Comparison of ENCODE assay signal across 8 cellular contexts in the genomic region with DNA sequence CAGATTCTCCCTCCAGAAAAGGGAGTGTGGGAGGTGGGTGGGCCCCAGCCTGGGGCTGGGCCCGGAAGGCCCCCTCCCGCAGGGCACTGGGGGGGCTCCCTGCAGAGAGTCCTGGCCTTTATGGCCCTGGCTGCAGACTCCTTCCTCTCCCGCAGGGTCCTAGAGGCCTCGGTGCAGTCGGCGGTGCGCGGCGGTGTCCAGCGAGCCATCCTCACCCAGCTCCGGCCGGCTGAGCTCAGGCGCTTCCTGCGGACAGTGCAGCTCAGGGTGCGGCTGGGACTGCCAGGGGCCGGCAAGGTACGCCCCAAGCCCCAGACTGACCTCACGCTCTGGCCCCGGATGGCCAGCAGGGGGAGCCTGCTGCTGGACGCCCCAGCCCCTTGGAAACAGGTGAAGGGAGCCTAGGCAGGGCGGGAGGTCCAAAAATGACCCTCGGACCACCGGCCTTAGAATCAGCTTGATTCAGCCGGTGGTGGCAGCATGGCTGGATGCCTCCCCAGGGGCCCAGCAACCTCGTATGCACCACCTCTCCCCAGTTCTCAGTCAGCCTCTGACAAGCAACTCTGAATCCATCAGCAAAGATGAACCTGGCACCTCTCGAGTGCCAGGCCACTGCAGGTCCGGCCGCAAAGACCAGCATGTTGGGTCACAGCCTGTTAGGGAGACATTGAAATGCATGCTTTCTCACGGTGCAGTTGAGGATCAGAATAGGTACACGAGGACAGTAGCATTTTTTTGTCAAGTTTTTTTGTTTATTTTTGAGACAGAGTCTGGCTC. TPM values are rescaled to one million over a fixed set of nuclear protein-coding genes. Genes with fewer than 3 reads are reported as not detected.
DNase-seq lines count a peak whose midpoint lies in the region; ATAC-seq and TF ChIP-seq lines count a peak whose summit lies in the region.

No MANE protein-coding gene starts in this region.

- no peaks in the 10 kb centered on the region for H3K9me3 ChIP-seq in right atrium auricular region

- peaks cover 6% of the 10 kb centered on the region for H3K36me3 ChIP-seq in BJ (ENCODE audit: control insufficient read depth, insufficient read depth, low read length)
- peaks cover 3% of the 10 kb centered on the region for H3K36me3 ChIP-seq in right atrium auricular region

- H3K36me3 Mint-ChIP-seq in progenitor cell of endocrine pancreas (ENCODE audit: insufficient read depth), result no peaks in the 10 kb centered on the region

- H3K4me3 Mint-ChIP-seq in progenitor cell of endocrine pancreas (ENCODE audit: low read depth), result no peak overlapping the region

- ATAC-seq in GM21360 (IDR thresholded peaks at IDR 0.05; ENCODE audit: unreplicated experiment) (peak; percentile 48), GM18861 (IDR thresholded peaks at IDR 0.05; ENCODE audit: unreplicated experiment) (no peak), HG03097 (IDR thresholded peaks at IDR 0.05; ENCODE audit: low FRiP score, unreplicated experiment) (no peak)

- no peak for DNase-seq in BJ (ENCODE audit: low read depth)
- peak; percentile 65 for DNase-seq in OCI-M1 (lab: John Stamatoyannopoulos, UW)
- peak; percentile 49 for DNase-seq in amniotic epithelial cell (ENCODE audit: low read depth)
- DNase-seq in right atrium auricular region (ENCODE audit: low spot score), result peak; percentile 78
- DNase-seq in progenitor cell of endocrine pancreas (ENCODE audit: low spot score, unreplicated experiment), result peak; percentile 64

- H3K4me1 ChIP-seq in right atrium auricular region, result peaks cover 0 to 58% of the 10 kb centered on the region in 2 donors

- POLR2A ChIA-PET in BJ (lab: Charles Lee), result no interaction called here

- no peak overlapping the region for H3K27ac Mint-ChIP-seq in progenitor cell of endocrine pancreas

- no peaks in the 10 kb centered on the region for H3K27me3 ChIP-seq in BJ (ENCODE audit: control insufficient read depth, insufficient read depth, low read length)
- H3K27me3 ChIP-seq in right atrium auricular region, result no peaks in the 10 kb centered on the region

- 0 out of 2 replicates have a peak overlapping the region, but pooled peaks have one; percentile 4 for H3K4me3 ChIP-seq in BJ (ENCODE audit: low read depth, low read length)
- H3K4me3 ChIP-seq in right atrium auricular region, result peak overlapping the region; percentile 3 to 35

- H3K9me3 Mint-ChIP-seq in progenitor cell of endocrine pancreas (ENCODE audit: low read depth), result no peaks in the 10 kb centered on the region

- peaks cover 5% of the 10 kb centered on the region for H3K27me3 Mint-ChIP-seq in progenitor cell of endocrine pancreas

- peaks cover 12% of the 10 kb centered on the region for H3K4me1 Mint-ChIP-seq in progenitor cell of endocrine pancreas (ENCODE audit: low read depth)

- CTCF ChIA-PET in BJ (lab: Yijun Ruan, JAX), result interaction anchor here (0.6 to 1.7 kb wide), 11 partner anchors 9 to 270 kb away, joined by 3 to 7 read pairs (median 4); partner anchors contain the start of genes CLCN6 and MTHFR

- peak; percentile 91 for TF ChIP-seq CTCF in BJ (IDR thresholded peaks at IDR 0.05; ENCODE audit: insufficient read depth, low read depth, low read length)
- TF ChIP-seq CTCF in right atrium auricular region (IDR thresholded peaks at IDR 0.05), result peak; percentile 88 to 91
- peak; percentile 93 for TF ChIP-seq CTCF in progenitor cell of endocrine pancreas (IDR thresholded peaks at IDR 0.05; ENCODE audit: unreplicated experiment)

- peak overlapping the region; percentile 96 to 98 for H3K27ac ChIP-seq in right atrium auricular region

RNA-seq across cellular contexts. Expression of gene MTHFR, which starts 20.6 kb away (rescaled TPM):
- polyA plus RNA-seq in BJ (2011; rRNA removed), result 7.5 and 8.4 TPM in 2 replicates
- 15.2 and 20.0 TPM in 2 replicates for polyA minus RNA-seq in BJ (2011; rRNA and poly(A)+ RNA removed)
- 10 to 100 TPM; 38.5 to 53.9 TPM for total RNA-seq in right atrium auricular region
- total RNA-seq in progenitor cell of endocrine pancreas, result 28.6 and 29.2 TPM in 2 replicates

RNA-seq across cellular contexts. Expression of gene CLCN6, which starts 20.8 kb away (rescaled TPM):
- 5.4 and 6.1 TPM in 2 replicates for polyA plus RNA-seq in BJ (2011; rRNA removed)
- polyA minus RNA-seq in BJ (2011; rRNA and poly(A)+ RNA removed), result 5.8 and 6.2 TPM in 2 replicates
- total RNA-seq in right atrium auricular region (10 to 100 TPM; 14.8 to 15.2 TPM), progenitor cell of endocrine pancreas (44.1 and 44.3 TPM in 2 replicates)

RNA-seq across cellular contexts. Expression of gene C1orf167, which starts 23.2 kb away (rescaled TPM):
- 0.48 and 0.54 TPM in 2 replicates for polyA plus RNA-seq in BJ (2011; rRNA removed)
- polyA minus RNA-seq in BJ (2011; rRNA and poly(A)+ RNA removed), result not detected in 2 replicates
- total RNA-seq in right atrium auricular region, result 1 to 10 TPM in 1 of 2 donors, under 1 TPM in 1; 0.85 to 1.7 TPM
- 0.67 TPM in 1 of 2 replicates, not detected in the other for total RNA-seq in progenitor cell of endocrine pancreas

RNA-seq across cellular contexts. Expression of gene AGTRAP, which starts 49.2 kb away (rescaled TPM):
- 37.9 and 64.5 TPM in 2 replicates for polyA plus RNA-seq in BJ (2011; rRNA removed)
- 18.3 and 30.2 TPM in 2 replicates for polyA minus RNA-seq in BJ (2011; rRNA and poly(A)+ RNA removed)
- 10 to 100 TPM; 20.8 to 47.2 TPM for total RNA-seq in right atrium auricular region
- total RNA-seq in progenitor cell of endocrine pancreas, result 34.2 and 35.4 TPM in 2 replicates
